ENCODE assay signal across 8 cellular contexts in genomic region chr19:50333737-50334617, GRCh38. TPM values are rescaled to one million over a fixed set of nuclear protein-coding genes. Genes with fewer than 3 reads are reported as not detected.
DNase-seq lines count a peak whose midpoint lies in the region; ATAC-seq and TF ChIP-seq lines count a peak whose summit lies in the region.

No MANE protein-coding gene starts in this region.

- no peaks in the 10 kb centered on the region for H3K9me3 Mint-ChIP-seq in T-helper 1 cell treated with Interleukin-12 subunit alpha and Interleukin-12 subunit beta and Interleukin-4 antibody, amounts not matched to agents 30 μg/mL and 1 μg/mL, for 36 hours

- no peaks in the 10 kb centered on the region for H3K36me3 ChIP-seq in ascending aorta
- H3K36me3 ChIP-seq in iPS-15b (ENCODE audit: control insufficient read depth, insufficient read depth, low read length) = no peaks in the 10 kb centered on the region
- no peaks in the 10 kb centered on the region for H3K36me3 ChIP-seq in smooth muscle cell (ENCODE audit: low read depth)

- peaks cover 51% of the 10 kb centered on the region for H3K4me1 Mint-ChIP-seq in T-helper 1 cell treated with Interleukin-12 subunit alpha and Interleukin-12 subunit beta and Interleukin-4 antibody, amounts not matched to agents 30 μg/mL and 1 μg/mL, for 36 hours (ENCODE audit: low read depth)

- peak overlapping the region; percentile 87 for H3K4me3 Mint-ChIP-seq in T-helper 1 cell treated with Interleukin-12 subunit alpha and Interleukin-12 subunit beta and Interleukin-4 antibody, amounts not matched to agents 30 μg/mL and 1 μg/mL, for 36 hours

- H3K27me3 Mint-ChIP-seq in T-helper 1 cell treated with Interleukin-12 subunit alpha and Interleukin-12 subunit beta and Interleukin-4 antibody, amounts not matched to agents 30 μg/mL and 1 μg/mL, for 36 hours (ENCODE audit: low read depth) = peaks cover 8% of the 10 kb centered on the region

- H3K4me1 ChIP-seq in ascending aorta (peaks cover 0 to 13% of the 10 kb centered on the region in 2 donors), iPS-15b (ENCODE audit: control insufficient read depth, insufficient read depth, low read length) (peaks cover 5% of the 10 kb centered on the region), smooth muscle cell (ENCODE audit: low read depth) (peaks cover 13% of the 10 kb centered on the region)

- intact Hi-C loops in ascending aorta (cut with DNase I) = no loop called here

- H3K27ac ChIP-seq in ascending aorta (peak overlapping the region; percentile 24 to 46), smooth muscle cell (ENCODE audit: low read depth) (peak overlapping the region; percentile 82)

- peak overlapping the region; percentile 23 for H2AFZ ChIP-seq in smooth muscle cell (ENCODE audit: low read depth)

- peak overlapping the region; percentile 90 for H3K4me2 ChIP-seq in smooth muscle cell

- H3K9me3 ChIP-seq in ascending aorta = no peaks in the 10 kb centered on the region
- no peaks in the 10 kb centered on the region for H3K9me3 ChIP-seq in iPS-15b (ENCODE audit: control insufficient read depth, insufficient read depth, low read length)
- H3K9me3 ChIP-seq in smooth muscle cell (replicated peaks; ENCODE audit: low read depth) = no peaks in the 10 kb centered on the region

- H3K9ac ChIP-seq in iPS-15b (ENCODE audit: low read depth, low read length) (peak overlapping the region; percentile 81), smooth muscle cell (ENCODE audit: low read depth) (peak overlapping the region; percentile 17)

- TF ChIP-seq CTCF in ascending aorta (IDR thresholded peaks at IDR 0.05) (no peak), smooth muscle cell (IDR thresholded peaks at IDR 0.05; ENCODE audit: borderline replicate concordance, insufficient read depth, poor library complexity, severe bottlenecking) (no peak)

- no peaks in the 10 kb centered on the region for H3K79me2 ChIP-seq in smooth muscle cell (ENCODE audit: low read depth)

- H3K4me3 ChIP-seq in ascending aorta (peak overlapping the region; percentile 24 to 53), iPS-15b (ENCODE audit: low read depth, low read length) (peak overlapping the region; percentile 95), smooth muscle cell (peak overlapping the region; percentile 51)

- DNase-seq in CD1c-positive myeloid dendritic cell (ENCODE audit: extremely low spot score) (peak; percentile 91), GM19238 (ENCODE audit: insufficient read length, low spot score) (peak; percentile 82), ascending aorta (ENCODE audit: low spot score in 2 of 2) (peak in 1 of 2 donors; percentile 80), smooth muscle cell (lab: John Stamatoyannopoulos, UW; ENCODE audit: unreplicated experiment) (peak; percentile 61), H4 (ENCODE audit: low spot score) (no peak)

- peak; percentile 18 for ATAC-seq in HG03558 (IDR thresholded peaks at IDR 0.05; ENCODE audit: extremely low read depth, unreplicated experiment)

- WGBS in smooth muscle cell (ENCODE audit: low lambda C conversion rate) = 19% methylated on average over 54 of the region's 54 CpGs

- no peaks in the 10 kb centered on the region for H4K20me1 ChIP-seq in smooth muscle cell (ENCODE audit: low read depth)

- H3K27ac Mint-ChIP-seq in T-helper 1 cell treated with Interleukin-12 subunit alpha and Interleukin-12 subunit beta and Interleukin-4 antibody, amounts not matched to agents 30 μg/mL and 1 μg/mL, for 36 hours = peak overlapping the region; percentile 96

- H3K27me3 ChIP-seq in ascending aorta (no peaks in the 10 kb centered on the region), iPS-15b (ENCODE audit: control insufficient read depth, insufficient read depth, low read length) (no peaks in the 10 kb centered on the region), smooth muscle cell (ENCODE audit: low read depth) (no peaks in the 10 kb centered on the region)

- peaks cover 14% of the 10 kb centered on the region for H3F3A ChIP-seq in smooth muscle cell (ENCODE audit: low read depth)

- H3K36me3 Mint-ChIP-seq in T-helper 1 cell treated with Interleukin-12 subunit alpha and Interleukin-12 subunit beta and Interleukin-4 antibody, amounts not matched to agents 30 μg/mL and 1 μg/mL, for 36 hours (ENCODE audit: low read depth) = peaks cover 14% of the 10 kb centered on the region

RNA-seq across cellular contexts. Expression of gene KCNC3, which starts 4.8 kb away (rescaled TPM):
- total RNA-seq in ascending aorta (3.8 TPM), smooth muscle cell (0.54 and 1.4 TPM in 2 replicates)
- 0.46 and 1.3 TPM in 2 replicates for polyA plus RNA-seq in smooth muscle cell
- total RNA-seq in H4 (2014; rRNA removed; shearing (Covaris generic)) = 0.06 and 0.47 TPM in 2 replicates

RNA-seq across cellular contexts. Expression of gene NAPSA, which starts 31.5 kb away (rescaled TPM):
- total RNA-seq in ascending aorta (1.6 TPM), smooth muscle cell (0.27 and 0.72 TPM in 2 replicates)
- polyA plus RNA-seq in smooth muscle cell = 0.65 and 2.1 TPM in 2 replicates
- total RNA-seq in H4 (2014; rRNA removed; shearing (Covaris generic)) = 0.99 TPM in 1 of 2 replicates, not detected in the other

RNA-seq across cellular contexts. Expression of gene NR1H2, which starts 42.3 kb away (rescaled TPM):
- total RNA-seq in ascending aorta (150 TPM), smooth muscle cell (39.5 and 48.3 TPM in 2 replicates)
- polyA plus RNA-seq in smooth muscle cell = 69.7 and 85.7 TPM in 2 replicates
- total RNA-seq in H4 (2014; rRNA removed; shearing (Covaris generic)) = 79.5 and 104 TPM in 2 replicates

RNA-seq across cellular contexts. Expression of gene POLD1, which starts 50.2 kb away (rescaled TPM):
- total RNA-seq in ascending aorta (22.9 TPM), smooth muscle cell (14.9 and 16.0 TPM in 2 replicates)
- 37.6 and 41.6 TPM in 2 replicates for polyA plus RNA-seq in smooth muscle cell
- 45.8 and 58.6 TPM in 2 replicates for total RNA-seq in H4 (2014; rRNA removed; shearing (Covaris generic))

Comparison
In these comparisons a context has a peak if more than half of its experiments do, and no peak if none do; other contexts are left out.
1. H3K4me3 ChIP-seq: peak in every context shown above with its lines; median percentile 95 in iPS-15b; 51 in smooth muscle cell; 38 in ascending aorta.